1 cellular context compared by ENCODE assay signal in the genomic region with DNA sequence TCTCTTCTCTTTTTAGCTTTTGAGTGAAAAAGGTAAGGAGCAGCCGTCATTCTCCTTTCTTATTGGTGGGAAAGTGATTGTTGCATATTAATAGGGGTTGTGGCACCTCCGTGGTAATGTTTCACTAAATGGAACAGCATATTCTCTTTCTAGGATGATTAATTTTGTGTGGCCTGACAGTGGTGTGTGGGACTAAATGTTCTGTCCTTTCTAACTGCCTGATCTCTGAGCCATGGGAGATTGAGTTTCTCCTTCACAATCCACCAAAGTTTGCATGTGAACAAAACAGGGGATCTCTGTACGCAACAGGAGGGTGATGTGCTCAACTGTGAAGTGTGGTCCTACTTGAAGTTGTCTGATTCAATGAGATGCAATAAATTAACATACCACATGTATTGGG.
TF ChIP-seq lines count a peak whose summit lies in the region.

No MANE protein-coding gene starts in this region.

TF ChIP-seq in GM23338, 12 proteins besides CTCF, POLR2A, EP300 and RAD21 (continued from another document):
- TF ChIP-seq, protein P1, sequence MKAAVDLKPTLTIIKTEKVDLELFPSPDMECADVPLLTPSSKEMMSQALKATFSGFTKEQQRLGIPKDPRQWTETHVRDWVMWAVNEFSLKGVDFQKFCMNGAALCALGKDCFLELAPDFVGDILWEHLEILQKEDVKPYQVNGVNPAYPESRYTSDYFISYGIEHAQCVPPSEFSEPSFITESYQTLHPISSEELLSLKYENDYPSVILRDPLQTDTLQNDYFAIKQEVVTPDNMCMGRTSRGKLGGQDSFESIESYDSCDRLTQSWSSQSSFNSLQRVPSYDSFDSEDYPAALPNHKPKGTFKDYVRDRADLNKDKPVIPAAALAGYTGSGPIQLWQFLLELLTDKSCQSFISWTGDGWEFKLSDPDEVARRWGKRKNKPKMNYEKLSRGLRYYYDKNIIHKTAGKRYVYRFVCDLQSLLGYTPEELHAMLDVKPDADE (IDR thresholded peaks at IDR 0.05), result no peak
